Comparison of ENCODE assay signal across 12 cellular contexts in genomic region chr5:39501403-39501802, GRCh38.
DNase-seq lines count a peak whose midpoint lies in the region; ATAC-seq and TF ChIP-seq lines count a peak whose summit lies in the region.
"Had no signal": no experiment of that assay in that cellular context is flagged by ENCODE, and none has a peak within 500 bp of the region (broad histone marks: within the 10 kb centered on the region; RNA-seq: fewer than 3 reads in every experiment).

No MANE protein-coding gene starts in this region.

- H3K4me3 ChIP-seq in brain microvascular endothelial cell (ENCODE audit: low read depth, low read length) (no peak overlapping the region), tibial artery (peak overlapping the region in 1 of 2 donors; percentile 10)
- H3K4me3 ChIP-seq: PC-9 had no signal

- DNase-seq in HT1080 (ENCODE audit: low read depth): peak; percentile 74
- peak; percentile 71 for DNase-seq in brain microvascular endothelial cell
- DNase-seq in kidney glomerular epithelial cell (lab: John Stamatoyannopoulos, UW): peak; percentile 91
- DNase-seq in tibial artery: peak in 1 of 2 donors; percentile 54
- DNase-seq in activated naive CD4-positive, alpha-beta T cell treated with anti-CD3 and anti-CD28 coated beads, Interleukin-2, amount 50 U/mL, for 16 hours: no peak
- DNase-seq in MV-4-11 (lab: John Stamatoyannopoulos, UW): no peak
- no peak for DNase-seq in NCI-H748 (lab: John Stamatoyannopoulos, UW; ENCODE audit: unreplicated experiment)
- DNase-seq: DMS 273 treated with DMSO at 0.1 percent for 48 hours, NCI-H146 had no signal

- ATAC-seq in GM19023 (IDR thresholded peaks at IDR 0.05; ENCODE audit: unreplicated experiment): no peak
- ATAC-seq: HCT116 had no signal

- no peaks in the 10 kb centered on the region for H3K36me3 ChIP-seq in brain microvascular endothelial cell (replicated peaks)
- H3K36me3 ChIP-seq in tibial artery: no peaks in the 10 kb centered on the region

- H3K27ac ChIP-seq in brain microvascular endothelial cell: peak overlapping the region; percentile 81
- H3K27ac ChIP-seq in tibial artery: peak overlapping the region; percentile 45 to 48
- H3K27ac ChIP-seq: PC-9 had no signal

- intact Hi-C loops in tibial artery (cut with DNase I; ENCODE audit: low total_unique reads): no loop called here

- TF ChIP-seq CTCF in brain microvascular endothelial cell (IDR thresholded peaks at IDR 0.05; ENCODE audit: low read depth, low read length, missing control alignments): no peak
- no peak for TF ChIP-seq CTCF in tibial artery (IDR thresholded peaks at IDR 0.05)

- no peaks in the 10 kb centered on the region for H3K9me3 ChIP-seq in tibial artery

- peaks cover 0 to 42% (median 17%) of the 10 kb centered on the region in 4 donors for H3K4me1 ChIP-seq in tibial artery

- H3K27me3 ChIP-seq in brain microvascular endothelial cell (replicated peaks): no peaks in the 10 kb centered on the region
- H3K27me3 ChIP-seq in tibial artery: no peaks in the 10 kb centered on the region

- in situ Hi-C loops in brain microvascular endothelial cell (cut with HindIII; ENCODE audit: low pct_ligation_motif_present, low sequenced_read_pairs): no loop called here

Comparison
In these comparisons a context has a peak if more than half of its experiments do, and no peak if none do; other contexts are left out.
1. DNase-seq: peak in HT1080 (single experiment), brain microvascular endothelial cell (single experiment) and kidney glomerular epithelial cell (single experiment); none in activated naive CD4-positive, alpha-beta T cell treated with anti-CD3 and anti-CD28 coated beads, Interleukin-2, amount 50 U/mL, for 16 hours (single experiment), MV-4-11 (single experiment) and NCI-H748 (single experiment).